ENCODE assay signal across 8 cellular contexts in genomic region chr9:130128251-130128650, GRCh38. TPM values are rescaled to one million over a fixed set of nuclear protein-coding genes. Genes with fewer than 3 reads are reported as not detected.
DNase-seq lines count a peak whose midpoint lies in the region; ATAC-seq and TF ChIP-seq lines count a peak whose summit lies in the region.

No MANE protein-coding gene starts in this region.

- H3K4me1 ChIP-seq in DOHH2 (ENCODE audit: control insufficient read depth, low read length) (peaks cover 69% of the 10 kb centered on the region), muscle layer of duodenum (ENCODE audit: control insufficient read depth in 1 of 2, insufficient read depth in 2 of 2, low read length in 2 of 2) (no peaks in the 10 kb centered on the region), stomach (peaks cover 0 to 34% (median 8%) of the 10 kb centered on the region in 4 donors)

- no peaks in the 10 kb centered on the region for H4K20me1 ChIP-seq in DOHH2 (ENCODE audit: control insufficient read depth, insufficient read depth, low read depth, low read length)

- H3K4me2 ChIP-seq in DOHH2 (ENCODE audit: low read length), result peak overlapping the region; percentile 72

- H3K27ac ChIP-seq in DOHH2 (ENCODE audit: low read depth, low read length), result peak overlapping the region; percentile 91
- peak overlapping the region; percentile 78 for H3K27ac ChIP-seq in muscle layer of duodenum (ENCODE audit: low read length)
- peak overlapping the region in 4 of 5 donors; percentile 45 to 81 (median 66) for H3K27ac ChIP-seq in stomach

- TF ChIP-seq CTCF in DOHH2 (IDR thresholded peaks at IDR 0.05; ENCODE audit: low read depth, low read length, poor library complexity, severe bottlenecking) (no peak), stomach (IDR thresholded peaks at IDR 0.05) (no peak)

- H3K27me3 ChIP-seq in DOHH2 (ENCODE audit: control insufficient read depth, low read length), result no peaks in the 10 kb centered on the region
- no peaks in the 10 kb centered on the region for H3K27me3 ChIP-seq in muscle layer of duodenum (ENCODE audit: low read depth, low read length)
- H3K27me3 ChIP-seq in stomach, result no peaks in the 10 kb centered on the region

- no peaks in the 10 kb centered on the region for H3K27me3 Mint-ChIP-seq in activated naive CD8-positive, alpha-beta T cell treated with anti-CD3 and anti-CD28 coated beads, Interleukin-2, amount 10 ng/mL, durations not matched to agents 7 days and 5 days

- H3K9me3 ChIP-seq in DOHH2 (ENCODE audit: control insufficient read depth, insufficient read depth, low read length) (no peaks in the 10 kb centered on the region), muscle layer of duodenum (ENCODE audit: control insufficient read depth in 1 of 2, low read length in 2 of 2) (no peaks in the 10 kb centered on the region), stomach (no peaks in the 10 kb centered on the region)

- peaks cover 25% of the 10 kb centered on the region for H3K36me3 Mint-ChIP-seq in activated naive CD8-positive, alpha-beta T cell treated with anti-CD3 and anti-CD28 coated beads, Interleukin-2, amount 10 ng/mL, durations not matched to agents 7 days and 5 days

- peak overlapping the region; percentile 57 for H3K4me3 ChIP-seq in DOHH2 (ENCODE audit: low read length)
- peak overlapping the region in 1 of 2 donors; percentile 37 for H3K4me3 ChIP-seq in muscle layer of duodenum (ENCODE audit: low read depth in 1 of 2, low read length in 2 of 2)
- H3K4me3 ChIP-seq in stomach, result no peak overlapping the region

- DNase-seq in SKM-1 (lab: John Stamatoyannopoulos, UW; ENCODE audit: unreplicated experiment) (peak; percentile 54), stomach (peak; percentile 30), NCI-H1436 treated with DMSO at 0.1 percent for 48 hours (lab: John Stamatoyannopoulos, UW) (no peak), SK-N-DZ (ENCODE audit: low spot score) (no peak)
- peak; percentile 59 for DNase-seq in activated naive CD8-positive, alpha-beta T cell treated with anti-CD3 and anti-CD28 coated beads, Interleukin-2, amount 10 ng/mL, durations not matched to agents 7 days and 5 days

- H3K9me3 Mint-ChIP-seq in activated naive CD8-positive, alpha-beta T cell treated with anti-CD3 and anti-CD28 coated beads, Interleukin-2, amount 10 ng/mL, durations not matched to agents 7 days and 5 days, result no peaks in the 10 kb centered on the region

- WGBS in stomach, 5 donors, result 75 to 81% (median 79%) methylated on average over 6 of the region's 6 CpGs

- TF ChIP-seq EP300 in stomach (IDR thresholded peaks at IDR 0.05), result no peak

- peaks cover 44% of the 10 kb centered on the region for H3K4me1 Mint-ChIP-seq in activated naive CD8-positive, alpha-beta T cell treated with anti-CD3 and anti-CD28 coated beads, Interleukin-2, amount 10 ng/mL, durations not matched to agents 7 days and 5 days

- no peaks in the 10 kb centered on the region for H3K79me2 ChIP-seq in DOHH2 (ENCODE audit: control insufficient read depth, low read length)

- TF ChIP-seq POLR2A in stomach (IDR thresholded peaks at IDR 0.05), result no peak

- peak overlapping the region; percentile 78 for H3K4me3 Mint-ChIP-seq in activated naive CD8-positive, alpha-beta T cell treated with anti-CD3 and anti-CD28 coated beads, Interleukin-2, amount 10 ng/mL, durations not matched to agents 7 days and 5 days

- H3F3A ChIP-seq in DOHH2 (ENCODE audit: control insufficient read depth, insufficient read depth), result peaks cover 33% of the 10 kb centered on the region

- H3K9me2 ChIP-seq in DOHH2 (replicated peaks; ENCODE audit: control insufficient read depth, low read length), result no peaks in the 10 kb centered on the region

- H3K36me3 ChIP-seq in DOHH2 (ENCODE audit: control insufficient read depth, low read length), result peaks cover 22% of the 10 kb centered on the region
- peaks cover 16 to 41% of the 10 kb centered on the region in 2 donors for H3K36me3 ChIP-seq in muscle layer of duodenum (ENCODE audit: control insufficient read depth in 1 of 2, insufficient read depth in 2 of 2, low read length in 2 of 2)
- peaks cover 33 to 91% (median 87%) of the 10 kb centered on the region in 4 donors for H3K36me3 ChIP-seq in stomach

- ATAC-seq in HG02642 (IDR thresholded peaks at IDR 0.05; ENCODE audit: poor library complexity, unreplicated experiment), result peak; percentile 45
- ATAC-seq in activated naive CD8-positive, alpha-beta T cell treated with anti-CD3 and anti-CD28 coated beads, Interleukin-2, amount 10 ng/mL, durations not matched to agents 7 days and 5 days (ENCODE audit: low read depth), result peak; percentile 88

- H3K27ac Mint-ChIP-seq in activated naive CD8-positive, alpha-beta T cell treated with anti-CD3 and anti-CD28 coated beads, Interleukin-2, amount 10 ng/mL, durations not matched to agents 7 days and 5 days, result peak overlapping the region; percentile 93

- intact Hi-C loops in stomach (cut with DNase I; ENCODE audit: low total_unique reads), result no loop called here

- POLR2A ChIA-PET in activated naive CD8-positive, alpha-beta T cell treated with anti-CD3 and anti-CD28 coated beads, Interleukin-2, amount 10 ng/mL, durations not matched to agents 7 days and 5 days (lab: Charles Lee), result interaction anchor here (0.6 to 1.8 kb wide), 5 partner anchors 43 to 918 kb away, joined by 3 to 6 read pairs (median 3); no protein-coding TSS in a partner anchor

RNA-seq across cellular contexts. Expression of gene NCS1, which starts 44.0 kb away (rescaled TPM):
- 1 to 10 TPM; 1.1 to 1.4 TPM for total RNA-seq in activated naive CD8-positive, alpha-beta T cell treated with anti-CD3 and anti-CD28 coated beads, Interleukin-2, amount 10 ng/mL, durations not matched to agents 7 days and 5 days
- total RNA-seq in stomach, result 10 to 100 TPM; 12.8 to 50.0 (median 16.7) TPM
- 10 to 100 TPM in 1 of 3 donors, 1 to 10 TPM in 2; 3.2 to 26.0 (median 6.4) TPM for polyA plus RNA-seq in stomach
- polyA plus RNA-seq in SK-N-DZ (2014; cell fraction: cytosol; rRNA removed), result 76.0 and 86.7 TPM in 2 replicates
- polyA plus RNA-seq in SK-N-DZ (2014; cell fraction: nucleus; rRNA removed), result 48.3 and 54.0 TPM in 2 replicates

Comparison
In these comparisons a context has a peak if more than half of its experiments do, and no peak if none do; other contexts are left out.
1. DNase-seq: peak in SKM-1 (single experiment), activated naive CD8-positive, alpha-beta T cell treated with anti-CD3 and anti-CD28 coated beads, Interleukin-2, amount 10 ng/mL, durations not matched to agents 7 days and 5 days (single experiment) and stomach (single experiment); none in NCI-H1436 treated with DMSO at 0.1 percent for 48 hours (single experiment) and SK-N-DZ (single experiment).
2. RNA of gene NCS1, which starts 44.0 kb away (total RNA-seq): 12.8 to 50.0 TPM in stomach; 1.1 to 1.4 TPM in activated naive CD8-positive, alpha-beta T cell treated with anti-CD3 and anti-CD28 coated beads, Interleukin-2, amount 10 ng/mL, durations not matched to agents 7 days and 5 days; every median in the first group is over 4 times any median in the second.
3. Peak in every context shown above with its lines, with median percentiles within 50 percentile points of each other: H3K27ac ChIP-seq.